26 cellular contexts compared by ENCODE assay signal in genomic region chr22:20183823-20184222, GRCh38. TPM values are rescaled to one million over a fixed set of nuclear protein-coding genes. Genes with fewer than 3 reads are reported as not detected.
"Had no signal": no experiment of that assay in that cellular context is flagged by ENCODE, and none has a peak within 500 bp of the region (broad histone marks: within the 10 kb centered on the region; RNA-seq: fewer than 3 reads in every experiment).

No MANE protein-coding gene starts in this region.

- ATAC-seq: stimulated activated effector memory CD8-positive, alpha-beta T cell treated with anti-CD3 and anti-CD28 coated beads, Interleukin-12 subunit alpha, Interleukin-12 subunit beta, amount 100 ng/mL, for 72 hours; stimulated activated memory B cell treated with anti-CD40 and anti-IgM and Interleukin-4, amounts not matched to agents 10 μg/mL and 1 μg/mL and 100 μg/mL, for 72 hours; stimulated activated naive B cell treated with anti-CD40 and anti-IgM and Interleukin-4, amounts not matched to agents 10 μg/mL and 1 μg/mL and 100 μg/mL, for 72 hours; stimulated activated naive CD8-positive, alpha-beta T cell treated with anti-CD3 and anti-CD28 coated beads, Interleukin-15, Interleukin-2, amounts not matched to agents 100 U/mL and 50 U/mL, for 24 hours; upper lobe of right lung had no signal

- H3K27me3 ChIP-seq: suprapubic skin, testis, thyroid gland, upper lobe of left lung, upper lobe of right lung, uterus, vagina had no signal

- DNase-seq: stimulated activated CD4-positive, alpha-beta T cell treated with anti-CD3 and anti-CD28 coated beads, Interleukin-2, amount 100 ng/mL, for 48 hours; stimulated activated CD4-positive, alpha-beta T cell treated with anti-CD3 and anti-CD28 coated beads, Interleukin-4, amount 100 ng/mL, for 1 hour; stimulated activated CD4-positive, alpha-beta T cell treated with anti-CD3 and anti-CD28 coated beads, Interleukin-4, amount 100 ng/mL, for 24 hours; stimulated activated CD4-positive, alpha-beta T cell treated with anti-CD3 and anti-CD28 coated beads, Interleukin-4, amount 100 ng/mL, for 4 hours; stimulated activated CD8-positive, alpha-beta memory T cell treated with anti-CD3 and anti-CD28 coated beads, Interleukin-4, amount 100 ng/mL, for 48 hours; stimulated activated naive B cell treated with anti-CD40 and anti-IgM and Interleukin-4, amounts not matched to agents 10 μg/mL and 1 μg/mL and 100 μg/mL, for 72 hours; stimulated activated naive CD4-positive, alpha-beta T cell; stimulated activated naive CD4-positive, alpha-beta T cell treated with Interleukin-2 at 50 U/mL for 16 hours; stimulated activated naive CD8-positive, alpha-beta T cell treated with anti-CD3 and anti-CD28 coated beads, Interleukin-15, amount 100 ng/mL, for 72 hours; stimulated activated naive CD8-positive, alpha-beta T cell treated with anti-CD3 and anti-CD28 coated beads, Interleukin-15, Interleukin-2, amounts not matched to agents 100 U/mL and 50 U/mL, for 24 hours; stomach; substantia nigra; testis; thyroid gland; tibial artery; transverse colon; trophoblast cell; upper lobe of right lung; uterus had no signal

- H3K4me1 ChIP-seq: stomach, suprapubic skin, testis, tibial artery, tibial nerve, transverse colon, upper lobe of left lung, upper lobe of right lung, uterus, vagina had no signal

- H3K4me3 ChIP-seq: stomach, suprapubic skin, testis, thoracic aorta, thyroid gland, tibial artery, tibial nerve, transverse colon, upper lobe of left lung, upper lobe of right lung, uterus, vagina had no signal

- H3K27ac ChIP-seq: stomach, suprapubic skin, testis, thoracic aorta, thyroid gland, tibial artery, tibial nerve, transverse colon, upper lobe of left lung, upper lobe of right lung, uterus, vagina had no signal

- H3K36me3 ChIP-seq: stomach, suprapubic skin, thoracic aorta, thyroid gland, tibial artery, tibial nerve, transverse colon, upper lobe of left lung, upper lobe of right lung, uterus, vagina had no signal

- H3K9me3 ChIP-seq: stomach, suprapubic skin, testis, thoracic aorta, thyroid gland, tibial artery, tibial nerve, transverse colon, upper lobe of left lung, upper lobe of right lung, uterus, vagina had no signal

RNA-seq across cellular contexts. Expression of gene CCDC188, which starts 33.0 kb away (rescaled TPM):
- total RNA-seq: thoracic aorta, vagina had no signal
